Comparison of ENCODE assay signal across 8 cellular contexts in genomic region chr14:69879175-69880047, GRCh38. TPM values are rescaled to one million over a fixed set of nuclear protein-coding genes. Genes with fewer than 3 reads are reported as not detected.
DNase-seq lines count a peak whose midpoint lies in the region; ATAC-seq and TF ChIP-seq lines count a peak whose summit lies in the region.

A gene with protein sequence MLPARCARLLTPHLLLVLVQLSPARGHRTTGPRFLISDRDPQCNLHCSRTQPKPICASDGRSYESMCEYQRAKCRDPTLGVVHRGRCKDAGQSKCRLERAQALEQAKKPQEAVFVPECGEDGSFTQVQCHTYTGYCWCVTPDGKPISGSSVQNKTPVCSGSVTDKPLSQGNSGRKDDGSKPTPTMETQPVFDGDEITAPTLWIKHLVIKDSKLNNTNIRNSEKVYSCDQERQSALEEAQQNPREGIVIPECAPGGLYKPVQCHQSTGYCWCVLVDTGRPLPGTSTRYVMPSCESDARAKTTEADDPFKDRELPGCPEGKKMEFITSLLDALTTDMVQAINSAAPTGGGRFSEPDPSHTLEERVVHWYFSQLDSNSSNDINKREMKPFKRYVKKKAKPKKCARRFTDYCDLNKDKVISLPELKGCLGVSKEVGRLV (plus strand): TSS chr14:69879416. CDS start chr14:69879679, 263 bp downstream.

- intact Hi-C loops in naive thymus-derived CD4-positive, alpha-beta T cell (cut with micrococcal nuclease), result loop anchor here in 1 of 2 donors (2.0 kb wide), 1 partner anchor 147 kb away; no protein-coding TSS in a partner anchor

- peak; percentile 75 for DNase-seq in 8988T
- DNase-seq in HEK293T (ENCODE audit: extremely low spot score), result peak; percentile 93
- peak in 1 of 3 donors; percentile 50 for DNase-seq in Peyer's patch
- no peak for DNase-seq in epithelial cell of proximal tubule (ENCODE audit: low read depth)
- DNase-seq in neural crest cell (ENCODE audit: low read depth, low spot score), result peak; percentile 89
- DNase-seq in ureter (ENCODE audit: low spot score), result peak; percentile 82
- DNase-seq in naive thymus-derived CD4-positive, alpha-beta T cell, result no peak
- DNase-seq in kidney glomerular epithelial cell (lab: John Stamatoyannopoulos, UW), result no peak

- H3K9me3 Mint-ChIP-seq in neural crest cell, result peaks cover 4% of the 10 kb centered on the region
- peaks cover 0 to 6% (median 0%) of the 10 kb centered on the region in 11 donors for H3K9me3 Mint-ChIP-seq in naive thymus-derived CD4-positive, alpha-beta T cell

- H3K27me3 Mint-ChIP-seq in neural crest cell (ENCODE audit: low read depth), result no peaks in the 10 kb centered on the region
- peaks cover 43 to 71% (median 55%) of the 10 kb centered on the region in 5 donors for H3K27me3 Mint-ChIP-seq in naive thymus-derived CD4-positive, alpha-beta T cell

- H3K27me3 ChIP-seq in Peyer's patch, result peaks cover 0 to 12% of the 10 kb centered on the region in 2 donors
- H3K27me3 ChIP-seq in naive thymus-derived CD4-positive, alpha-beta T cell (ENCODE audit: control insufficient read depth in 2 of 2, insufficient read depth in 2 of 2, low read length in 2 of 2), result peaks cover 0 to 4% of the 10 kb centered on the region in 2 donors

- TF ChIP-seq CTCF in Peyer's patch (IDR thresholded peaks at IDR 0.05) (no peak), epithelial cell of proximal tubule (conservative IDR thresholded peaks at IDR 0.05; ENCODE audit: low read depth, low read length) (no peak), neural crest cell (conservative IDR thresholded peaks at IDR 0.05) (no peak)

- H3K36me3 Mint-ChIP-seq in neural crest cell (ENCODE audit: low read depth), result peaks cover 16% of the 10 kb centered on the region
- H3K36me3 Mint-ChIP-seq in naive thymus-derived CD4-positive, alpha-beta T cell, result no peaks in the 10 kb centered on the region

- H3K36me3 ChIP-seq in Peyer's patch, result no peaks in the 10 kb centered on the region
- no peaks in the 10 kb centered on the region for H3K36me3 ChIP-seq in naive thymus-derived CD4-positive, alpha-beta T cell (ENCODE audit: control insufficient read depth in 2 of 3, insufficient read depth in 3 of 3, low read length in 3 of 3)

- peaks cover 0 to 11% (median 0%) of the 10 kb centered on the region in 4 donors for H3K4me1 ChIP-seq in Peyer's patch
- H3K4me1 ChIP-seq in naive thymus-derived CD4-positive, alpha-beta T cell (ENCODE audit: control insufficient read depth in 2 of 2, insufficient read depth in 2 of 2, low read length in 2 of 2), result no peaks in the 10 kb centered on the region

- peak within 1 kb of the TSS; percentile 85 for H3K27ac Mint-ChIP-seq in neural crest cell (ENCODE audit: unreplicated experiment)
- H3K27ac Mint-ChIP-seq in naive thymus-derived CD4-positive, alpha-beta T cell, result no peak within 1 kb of the TSS

- TF ChIP-seq POLR2A in Peyer's patch (IDR thresholded peaks at IDR 0.05), result no peak

- peak within 1 kb of the TSS; percentile 89 for H3K4me3 Mint-ChIP-seq in neural crest cell
- H3K4me3 Mint-ChIP-seq in naive thymus-derived CD4-positive, alpha-beta T cell, result peak within 1 kb of the TSS in 2 of 10 donors; percentile 51 to 58

- no peak for ATAC-seq in naive thymus-derived CD4-positive, alpha-beta T cell

- H3K4me3 ChIP-seq in Peyer's patch (peak within 1 kb of the TSS in 3 of 4 donors; percentile 12 to 46 (median 36)), epithelial cell of proximal tubule (ENCODE audit: low read depth, low read length) (peak within 1 kb of the TSS; percentile 28)
- no peak within 1 kb of the TSS for H3K4me3 ChIP-seq in naive thymus-derived CD4-positive, alpha-beta T cell (ENCODE audit: low read length)

- no peaks in the 10 kb centered on the region for H3K9me3 ChIP-seq in Peyer's patch
- H3K9me3 ChIP-seq in naive thymus-derived CD4-positive, alpha-beta T cell (ENCODE audit: control insufficient read depth in 2 of 3, low read length in 3 of 3), result no peaks in the 10 kb centered on the region

- H3K27ac ChIP-seq in Peyer's patch, result no peak within 1 kb of the TSS
- H3K27ac ChIP-seq in naive thymus-derived CD4-positive, alpha-beta T cell (ENCODE audit: low read depth, low read length), result no peak within 1 kb of the TSS

- POLR2A ChIA-PET in HEK293T (lab: Yijun Ruan, JAX), result interaction anchor here (0.5 to 5.4 kb wide), 33 partner anchors 8 to 480 kb away, joined by 3 to 97 read pairs (median 4); partner anchors contain the start of gene COX16
- POLR2A ChIA-PET in naive thymus-derived CD4-positive, alpha-beta T cell (lab: Charles Lee), result no interaction called here

- CTCF ChIA-PET in HEK293T (lab: Yijun Ruan, JAX), result interaction anchor here (0.6 to 3.5 kb wide), 7 partner anchors 100 to 167 kb away, joined by 3 to 44 read pairs (median 4); no protein-coding TSS in a partner anchor
- CTCF ChIA-PET in naive thymus-derived CD4-positive, alpha-beta T cell (lab: Charles Lee), result no interaction called here

- H3K4me1 Mint-ChIP-seq in neural crest cell, result peaks cover 59% of the 10 kb centered on the region
- H3K4me1 Mint-ChIP-seq in naive thymus-derived CD4-positive, alpha-beta T cell, result peaks cover 0 to 7% (median 0%) of the 10 kb centered on the region in 7 donors

TF ChIP-seq in HEK293T, 16 proteins besides CTCF, POLR2A, EP300 and RAD21:
- no peak for TF ChIP-seq FOXM1 (IDR thresholded peaks at IDR 0.05; ENCODE audit: borderline replicate concordance)
- TF ChIP-seq, protein P1, sequence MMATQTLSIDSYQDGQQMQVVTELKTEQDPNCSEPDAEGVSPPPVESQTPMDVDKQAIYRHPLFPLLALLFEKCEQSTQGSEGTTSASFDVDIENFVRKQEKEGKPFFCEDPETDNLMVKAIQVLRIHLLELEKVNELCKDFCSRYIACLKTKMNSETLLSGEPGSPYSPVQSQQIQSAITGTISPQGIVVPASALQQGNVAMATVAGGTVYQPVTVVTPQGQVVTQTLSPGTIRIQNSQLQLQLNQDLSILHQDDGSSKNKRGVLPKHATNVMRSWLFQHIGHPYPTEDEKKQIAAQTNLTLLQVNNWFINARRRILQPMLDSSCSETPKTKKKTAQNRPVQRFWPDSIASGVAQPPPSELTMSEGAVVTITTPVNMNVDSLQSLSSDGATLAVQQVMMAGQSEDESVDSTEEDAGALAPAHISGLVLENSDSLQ (IDR thresholded peaks at IDR 0.05), result peak; percentile 99

RNA-seq across cellular contexts. Expression of the gene that starts here (rescaled TPM):
- total RNA-seq in Peyer's patch, result under 1 TPM in 3 of 4 donors, not detected in 1; 0.35 to 0.54 (median 0.38) TPM
- 1.3 and 7.4 TPM in 2 replicates for total RNA-seq in epithelial cell of proximal tubule
- 189 and 203 TPM in 2 replicates for total RNA-seq in neural crest cell
- total RNA-seq in ureter, result 23.3 TPM
- total RNA-seq in naive thymus-derived CD4-positive, alpha-beta T cell, result under 1 TPM in 1 of 5 experiments, not detected in 4; 0.71 TPM
- not detected for polyA plus RNA-seq in naive thymus-derived CD4-positive, alpha-beta T cell

Comparison
In these comparisons a context has a peak if more than half of its experiments do, and no peak if none do; other contexts are left out.
1. DNase-seq: peak in 8988T (single experiment), HEK293T (single experiment), neural crest cell (single experiment) and ureter (single experiment); none in epithelial cell of proximal tubule (single experiment), naive thymus-derived CD4-positive, alpha-beta T cell (0 of 9) and kidney glomerular epithelial cell (single experiment).